In the genomic region with DNA sequence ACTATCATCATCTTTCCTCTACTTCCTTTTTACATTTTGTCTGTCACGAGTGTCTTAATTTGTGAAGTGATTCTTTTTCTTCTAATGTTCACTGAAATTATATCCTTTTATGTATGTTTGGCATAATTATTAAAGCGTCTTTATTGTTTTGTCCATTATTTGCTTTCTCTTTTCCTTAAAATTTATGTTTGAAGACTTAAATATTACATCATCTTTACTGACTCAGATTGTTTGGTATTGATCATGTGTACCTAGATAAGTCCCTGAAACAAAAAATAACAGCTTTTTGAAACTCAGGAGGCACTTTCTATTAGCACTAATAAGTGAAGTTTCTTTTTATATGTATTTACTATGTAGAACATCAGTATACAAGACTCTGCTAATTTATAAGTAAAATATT, we compare ENCODE assay signal across 24 cellular contexts.
"Had no signal": no experiment of that assay in that cellular context is flagged by ENCODE, and none has a peak within 500 bp of the region (broad histone marks: within the 10 kb centered on the region; RNA-seq: fewer than 3 reads in every experiment).

No MANE protein-coding gene starts in this region.

- H3K27ac ChIP-seq: coronary artery, esophagus muscularis mucosa, lower lobe of right lung, ovary, right lobe of liver, thoracic aorta, transverse colon, upper lobe of right lung, uterus had no signal

- H3K4me3 ChIP-seq: coronary artery, esophagus muscularis mucosa, lower lobe of right lung, ovary, right lobe of liver, thoracic aorta, transverse colon, upper lobe of right lung, uterus had no signal

- H3K27me3 ChIP-seq: esophagus muscularis mucosa, ovary, right lobe of liver, transverse colon, upper lobe of right lung, uterus had no signal

- DNase-seq: dermis blood vessel endothelial cell; effector memory CD4-positive, alpha-beta T cell; hypothalamus; immature natural killer cell; left ventricle myocardium superior; lower lobe of right lung; natural killer cell; occipital lobe; ovary; right lobe of liver; small intestine; stimulated activated CD4-positive, alpha-beta T cell treated with anti-CD3 and anti-CD28 coated beads, Interleukin-15, amount 100 ng/mL, for 24 hours; stimulated activated CD4-positive, alpha-beta T cell treated with anti-CD3 and anti-CD28 coated beads, Interleukin-2, amount 100 ng/mL, for 48 hours; stimulated activated naive CD4-positive, alpha-beta T cell treated with Interleukin-2 at 50 U/mL for 16 hours; substantia nigra; transverse colon; upper lobe of right lung; uterus had no signal

- FAIRE-seq: endothelial cell of umbilical vein, frontal cortex, keratinocyte, small intestine had no signal

- H3K4me1 ChIP-seq: esophagus muscularis mucosa, lower lobe of right lung, transverse colon, upper lobe of right lung, uterus had no signal

- ATAC-seq: left ventricle myocardium superior, lower lobe of right lung, natural killer cell, upper lobe of right lung had no signal

- H3K36me3 ChIP-seq: lower lobe of right lung, ovary, right lobe of liver, thoracic aorta, transverse colon, upper lobe of right lung, uterus had no signal

- H3K9me3 ChIP-seq: esophagus muscularis mucosa, lower lobe of right lung, ovary, right lobe of liver, thoracic aorta, transverse colon, upper lobe of right lung, uterus had no signal
